In genomic region chr7:21412291-21412896, GRCh38 we compare ENCODE assay signal across 10 cellular contexts. TPM values are rescaled to one million over a fixed set of nuclear protein-coding genes. Genes with fewer than 3 reads are reported as not detected.
DNase-seq lines count a peak whose midpoint lies in the region; ATAC-seq, FAIRE-seq and TF ChIP-seq lines count a peak whose summit lies in the region.
"Had no signal": no experiment of that assay in that cellular context is flagged by ENCODE, and none has a peak within 500 bp of the region (broad histone marks: within the 10 kb centered on the region; RNA-seq: fewer than 3 reads in every experiment).

No MANE protein-coding gene starts in this region.

- DNase-seq in GM10248 (ENCODE audit: extremely low spot score) (peak; percentile 49), H1 (ENCODE audit: low read depth in 1 of 2, low spot score in 2 of 2) (no peak), HuH-7 (ENCODE audit: low spot score) (no peak), tibial artery (no peak), posterior cingulate gyrus (no peak)
- DNase-seq: Caco-2 had no signal

- peak overlapping the region; percentile 3; the same call in 1 of the 2 replicates for H2AFZ ChIP-seq in H1 (ENCODE audit: low read length)
- H2AFZ ChIP-seq: hepatocyte had no signal

- ATAC-seq in GM19351 (IDR thresholded peaks at IDR 0.05; ENCODE audit: unreplicated experiment) (peak; percentile 81), HG03064 (IDR thresholded peaks at IDR 0.05; ENCODE audit: low read depth, unreplicated experiment) (peak; percentile 57), HG02840 (IDR thresholded peaks at IDR 0.05; ENCODE audit: low FRiP score, unreplicated experiment) (no peak)

- no peak overlapping the region for H3K4ac ChIP-seq in H1 (replicated peaks; ENCODE audit: insufficient read length, low read depth, low read length)

- no peaks in the 10 kb centered on the region for H3K23me2 ChIP-seq in H1 (ENCODE audit: low read depth, low read length)

- no peak for FAIRE-seq in H1 (lab: Jason Lieb, UNC)

- no peak overlapping the region for H4K5ac ChIP-seq in H1 (ENCODE audit: insufficient read length, low read depth, low read length)

- TF ChIP-seq EP300 in H1 (IDR thresholded peaks at IDR 0.05; ENCODE audit: borderline replicate concordance in 1 of 2, low read depth in 2 of 2, low read length in 2 of 2) = no peak

- 74% methylated on average over 1 of the region's 1 CpG; no CpG with 5 or more reads in 1 of the 2 experiments for WGBS in H1 (ENCODE audit: extremely low coverage in 1 of 2, insufficient coverage in 1 of 2, insufficient read length in 1 of 2, insufficient replicate concordance in 2 of 2, low coverage in 1 of 2, low lambda C conversion rate in 2 of 2, missing lambda C conversion rate in 1 of 2), 2 experiments

- no peak overlapping the region for H2BK15ac ChIP-seq in H1 (ENCODE audit: low read length)

- CTCF ChIA-PET in GM10248 (lab: Yijun Ruan, JAX) = interaction anchor here (1.0 to 3.5 kb wide), 10 partner anchors 10 to 156 kb away, joined by 3 to 14 read pairs (median 4); partner anchors contain the start of gene SP4
- CTCF ChIA-PET in H1 (lab: Charles Lee; ENCODE audit: partially characterized antibody) = interaction anchor here (1.1 to 1.5 kb wide), 2 partner anchors 16 to 159 kb away, joined by 3 read pairs; no protein-coding TSS in a partner anchor

- H3K36me3 ChIP-seq in H1 (ENCODE audit: control insufficient read depth in 2 of 4, insufficient read depth in 4 of 4, low read length in 3 of 4) (no peaks in the 10 kb centered on the region), tibial artery (no peaks in the 10 kb centered on the region)

- no peak overlapping the region for H3K18ac ChIP-seq in H1 (ENCODE audit: extremely low read depth, low read length)

- no peak overlapping the region for H2BK20ac ChIP-seq in H1 (ENCODE audit: low read length)

- H3K9me3 ChIP-seq in H1 (ENCODE audit: insufficient read depth in 2 of 2, low read depth in 1 of 2, low read length in 1 of 2) (no peaks in the 10 kb centered on the region), tibial artery (no peaks in the 10 kb centered on the region)

- no peak overlapping the region for H2BK120ac ChIP-seq in H1 (replicated peaks; ENCODE audit: low read depth, low read length)

- no peak overlapping the region for H3K23ac ChIP-seq in H1 (ENCODE audit: insufficient read length)

- TF ChIP-seq RAD21 in H1 (IDR thresholded peaks at IDR 0.05 in 1 of 2, conservative IDR thresholded peaks at IDR 0.05 in 1 of 2; ENCODE audit: low read depth in 2 of 2, low read length in 2 of 2) = no peak

- no peak overlapping the region for H3K14ac ChIP-seq in H1 (ENCODE audit: insufficient read length)

- intact Hi-C loops in tibial artery (cut with DNase I; ENCODE audit: low total_unique reads) (no loop called here), posterior cingulate gyrus (cut with DNase I) (no loop called here)

- no peaks in the 10 kb centered on the region for H3K27me3 ChIP-seq in H1 (replicated peaks in 1 of 4; ENCODE audit: control insufficient read depth in 3 of 4, extremely low read depth in 1 of 4, insufficient read depth in 3 of 4, low read length in 3 of 4)
- H3K27me3 ChIP-seq in tibial artery = no peaks in the 10 kb centered on the region

- TF ChIP-seq CTCF in GM10248 (IDR thresholded peaks at IDR 0.05; ENCODE audit: control extremely low read depth, extremely low read depth, low read depth, missing control alignments) (no peak), H1 (IDR thresholded peaks at IDR 0.05; ENCODE audit: control extremely low read depth in 1 of 3, insufficient read depth in 1 of 3, low read depth in 1 of 3, low read length in 3 of 3) (no peak), tibial artery (IDR thresholded peaks at IDR 0.05) (no peak)

- H3K4me1 ChIP-seq in H1 (replicated peaks in 1 of 4; ENCODE audit: control insufficient read depth in 3 of 4, insufficient read depth in 4 of 4, low read length in 3 of 4) = peaks cover 0 to 4% (median 2%) of the 10 kb centered on the region in 4 experiments; a peak in 2 of 7 replicates
- no peaks in the 10 kb centered on the region for H3K4me1 ChIP-seq in tibial artery

- no peak overlapping the region for H3K56ac ChIP-seq in H1 (replicated peaks; ENCODE audit: insufficient read length, low read depth, low read length)

- POLR2A ChIA-PET in GM10248 (lab: Yijun Ruan, JAX) (no interaction called here), H1 (lab: Charles Lee; ENCODE audit: partially characterized antibody) (interaction anchor here (2.8 kb wide), 1 partner anchor 15 kb away, joined by 10 read pairs; the partner anchor contains the start of gene SP4)

- no peak for TF ChIP-seq POLR2A in H1 (IDR thresholded peaks at IDR 0.05; ENCODE audit: control extremely low read depth in 1 of 2, low read depth in 2 of 2, low read length in 2 of 2)

- H3K79me1 ChIP-seq in H1 (ENCODE audit: low read depth, low read length) = no peaks in the 10 kb centered on the region

- H2BK12ac ChIP-seq in H1 (ENCODE audit: low read depth, low read length) = no peak overlapping the region

- no peak overlapping the region for H3K4me2 ChIP-seq in H1 (ENCODE audit: insufficient read depth in 1 of 2, low read depth in 2 of 2, low read length in 2 of 2)
- H3K4me2 ChIP-seq: hepatocyte had no signal

- H2BK5ac ChIP-seq in H1 (ENCODE audit: low read depth, low read length) = no peak overlapping the region

- H3K9ac ChIP-seq in H1 (replicated peaks in 1 of 4; ENCODE audit: extremely low read depth in 1 of 4, low read depth in 3 of 4, low read length in 3 of 4) = no peak overlapping the region

- H4K8ac ChIP-seq in H1 (ENCODE audit: extremely low read depth, insufficient read depth, low read length) = no peak overlapping the region

- H2AK5ac ChIP-seq in H1 (ENCODE audit: low read depth, low read length) = no peak overlapping the region

- H4K20me1 ChIP-seq in H1 (replicated peaks in 1 of 2; ENCODE audit: control insufficient read depth in 1 of 2, insufficient read depth in 2 of 2, low read length in 2 of 2) = no peaks in the 10 kb centered on the region

- no peak overlapping the region for H4K91ac ChIP-seq in H1 (replicated peaks; ENCODE audit: insufficient read length, low read length)

- H3K27ac ChIP-seq in H1 (ENCODE audit: low read depth, low read length) = no peak overlapping the region
- H3K27ac ChIP-seq in tibial artery = no peak overlapping the region
- H3K27ac ChIP-seq: hepatocyte had no signal

- H3K4me3 ChIP-seq in H1 (ENCODE audit: extremely low read depth in 1 of 4, insufficient read depth in 2 of 4, low read depth in 3 of 4, low read length in 4 of 4) = no peak overlapping the region
- no peak overlapping the region for H3K4me3 ChIP-seq in tibial artery
- H3K4me3 ChIP-seq: hepatocyte had no signal

- no peaks in the 10 kb centered on the region for H3K79me2 ChIP-seq in H1 (ENCODE audit: control insufficient read depth in 1 of 2, insufficient read depth in 2 of 2, low read length in 2 of 2)
- H3K79me2 ChIP-seq: hepatocyte had no signal

TF ChIP-seq in H1, 55 proteins besides CTCF, POLR2A, EP300 and RAD21:
- TF ChIP-seq ASH2L (IDR thresholded peaks at IDR 0.05; ENCODE audit: low read length) = no peak
- TF ChIP-seq KDM5A (IDR thresholded peaks at IDR 0.05; ENCODE audit: low read length) = no peak
- TF ChIP-seq RBBP5 (IDR thresholded peaks at IDR 0.05; ENCODE audit: borderline replicate concordance, low read depth, low read length) = no peak
- TF ChIP-seq CTBP2 (IDR thresholded peaks at IDR 0.05; ENCODE audit: borderline replicate concordance, insufficient read depth, insufficient read length, low read length) = no peak
- no peak for TF ChIP-seq RFX5 (IDR thresholded peaks at IDR 0.05; ENCODE audit: borderline replicate concordance, low read depth, low read length)
- no peak for TF ChIP-seq HDAC2 (IDR thresholded peaks at IDR 0.05; ENCODE audit: borderline replicate concordance in 1 of 2, low read depth in 2 of 2, low read length in 2 of 2)
- no peak for TF ChIP-seq TAF1 (IDR thresholded peaks at IDR 0.05; ENCODE audit: low read depth, low read length)
- TF ChIP-seq E2F6 (IDR thresholded peaks at IDR 0.05) = no peak

RNA-seq across cellular contexts. Expression of gene SP4, which starts 15.5 kb away (rescaled TPM):
- total RNA-seq in H1 (2021; fragmentation: NEBNext Ultra II Directional; extraction: Animal tissue kit (Norgen Biotek cat#: 25700)) = 24.0 and 24.8 TPM in 2 replicates
- polyA plus RNA-seq in H1 (2011; rRNA removed) = 6.5 and 10.0 TPM in 2 replicates
- polyA plus RNA-seq in H1 (2011; cell fraction: cytosol; rRNA removed) = 9.4 TPM
- polyA plus RNA-seq in H1 (2011; cell fraction: nucleus; rRNA removed) = 7.4 TPM
- polyA plus RNA-seq in H1 (2012, experiment 1 of 2) = 4.8 to 10.0 TPM (median 7.4 TPM) in 4 replicates
- polyA plus RNA-seq in H1 (2012, experiment 2 of 2) = 0.91 TPM
- polyA plus RNA-seq in H1 (2013, experiment 1 of 2) = 10.0 TPM
- polyA plus RNA-seq in H1 (2013, experiment 2 of 2) = 8.9 TPM
- 69.6 and 81.3 TPM in 2 replicates for polyA minus RNA-seq in H1 (2011; rRNA and poly(A)+ RNA removed)
- 28.8 TPM for polyA minus RNA-seq in H1 (2011; cell fraction: cytosol; rRNA and poly(A)+ RNA removed)
- 70.7 TPM for polyA minus RNA-seq in H1 (2011; cell fraction: nucleus; rRNA and poly(A)+ RNA removed)
